In genomic region chr7:23000597-23001360, GRCh38 we compare ENCODE assay signal across 21 cellular contexts. TPM values are rescaled to one million over a fixed set of nuclear protein-coding genes. Genes with fewer than 3 reads are reported as not detected.
A peak's percentile ranks its signal among the peaks of the same experiment; 100 is the strongest.
DNase-seq lines count a peak whose midpoint lies in the region; ATAC-seq, FAIRE-seq and TF ChIP-seq lines count a peak whose summit lies in the region.
"Had no signal": no experiment of that assay in that cellular context is flagged by ENCODE, and none has a peak within 500 bp of the region (broad histone marks: within the 10 kb centered on the region; RNA-seq: fewer than 3 reads in every experiment).

No MANE protein-coding gene starts in this region.

- peaks cover 60% of the 10 kb centered on the region for H3K4me1 Mint-ChIP-seq in T-helper 2 cell treated with Interferon-gamma antibody and Interleukin-4, amounts not matched to agents 5 μg/mL and 100 μg/mL, for 36 hours (ENCODE audit: low read depth)
- H3K4me1 Mint-ChIP-seq in glutamatergic neuron (ENCODE audit: low read depth, unreplicated experiment) (peaks cover 50% of the 10 kb centered on the region), Caco-2 (ENCODE audit: low read depth, unreplicated experiment) (no peaks in the 10 kb centered on the region)
- H3K4me1 Mint-ChIP-seq: neural progenitor cell had no signal

- no peak overlapping the region for H2AFZ ChIP-seq in MM.1S (ENCODE audit: low read length)
- H2AFZ ChIP-seq: neural progenitor cell had no signal

- H3K4me2 ChIP-seq in MM.1S (ENCODE audit: low read depth, low read length) = peak overlapping the region; percentile 69
- H3K4me2 ChIP-seq: A549, neural progenitor cell had no signal

- peak overlapping the region; percentile 61 for H3K4me3 Mint-ChIP-seq in T-helper 2 cell treated with Interferon-gamma antibody and Interleukin-4, amounts not matched to agents 5 μg/mL and 100 μg/mL, for 36 hours
- H3K4me3 Mint-ChIP-seq in glutamatergic neuron (ENCODE audit: unreplicated experiment) (peak overlapping the region; percentile 67), Caco-2 (ENCODE audit: unreplicated experiment) (no peak overlapping the region)
- H3K4me3 Mint-ChIP-seq: activated naive CD8-positive, alpha-beta T cell treated with anti-CD3 and anti-CD28 coated beads for 36 hours; neural progenitor cell had no signal

- H3K9me2 ChIP-seq in MM.1S (replicated peaks; ENCODE audit: insufficient read depth, low read length) = no peaks in the 10 kb centered on the region

- peak; percentile 70 for FAIRE-seq in GM12891 (lab: Jason Lieb, UNC)
- FAIRE-seq: A549, HepG2 had no signal

- TF ChIP-seq CTCF in MM.1S (IDR thresholded peaks at IDR 0.05; ENCODE audit: low read length) (no peak), glutamatergic neuron (IDR thresholded peaks at IDR 0.05; ENCODE audit: partially characterized antibody, unreplicated experiment) (no peak), Caco-2 (IDR thresholded peaks at IDR 0.05; ENCODE audit: insufficient read depth in 1 of 2, low read depth in 1 of 2, low read length in 1 of 2, severe bottlenecking in 1 of 2, unreplicated experiment in 1 of 2) (no peak), testis (IDR thresholded peaks at IDR 0.05) (no peak)

- H3K9me3 ChIP-seq in MM.1S (replicated peaks; ENCODE audit: insufficient read depth, low read length) = no peaks in the 10 kb centered on the region
- H3K9me3 ChIP-seq in Caco-2 = no peaks in the 10 kb centered on the region
- no peaks in the 10 kb centered on the region for H3K9me3 ChIP-seq in testis
- H3K9me3 ChIP-seq: A549, BE2C, prostate gland, upper lobe of right lung had no signal

- H3K79me2 ChIP-seq in MM.1S (ENCODE audit: low read length) = peaks cover 89% of the 10 kb centered on the region

- H3K27ac ChIP-seq in MM.1S (ENCODE audit: low read length) (peak overlapping the region; percentile 50; the same call in 1 of the 2 replicates), testis (no peak overlapping the region)
- H3K27ac ChIP-seq: A549, epithelial cell of prostate, neural progenitor cell, prostate gland, upper lobe of right lung had no signal

- intact Hi-C loops in Caco-2 (cut with micrococcal nuclease; ENCODE audit: unreplicated experiment) (no loop called here), testis (cut with DNase I; ENCODE audit: low total_unique reads) (no loop called here)

- peak overlapping the region; percentile 26; the same call in 1 of the 2 replicates for H3K4me3 ChIP-seq in MM.1S (ENCODE audit: low read length)
- no peak overlapping the region for H3K4me3 ChIP-seq in Caco-2 (ENCODE audit: low read depth, low read length)
- H3K4me3 ChIP-seq in testis = no peak overlapping the region
- H3K4me3 ChIP-seq: A549, neural progenitor cell, prostate gland, upper lobe of right lung had no signal

- H4K20me1 ChIP-seq in MM.1S (ENCODE audit: insufficient read depth, low read length) = no peaks in the 10 kb centered on the region

- H3F3A ChIP-seq in MM.1S (ENCODE audit: insufficient read depth, low read length) = peaks cover 24% of the 10 kb centered on the region

- BruUV-seq in Caco-2 (replicated peaks; lab: Mats Ljungman, UMichigan) = no TSS peak

- H3K27me3 Mint-ChIP-seq in T-helper 2 cell treated with Interferon-gamma antibody and Interleukin-4, amounts not matched to agents 5 μg/mL and 100 μg/mL, for 36 hours (ENCODE audit: low read depth) = no peaks in the 10 kb centered on the region
- H3K27me3 Mint-ChIP-seq in glutamatergic neuron (ENCODE audit: unreplicated experiment) (peaks cover 3% of the 10 kb centered on the region), Caco-2 (ENCODE audit: insufficient read depth, unreplicated experiment) (no peaks in the 10 kb centered on the region)
- H3K27me3 Mint-ChIP-seq: activated naive CD8-positive, alpha-beta T cell treated with anti-CD3 and anti-CD28 coated beads for 36 hours had no signal

- H3K27me3 ChIP-seq in MM.1S (replicated peaks; ENCODE audit: insufficient read depth, low read length) = no peaks in the 10 kb centered on the region
- no peaks in the 10 kb centered on the region for H3K27me3 ChIP-seq in Caco-2 (replicated peaks; ENCODE audit: control insufficient read depth, insufficient read depth, low read length)
- H3K27me3 ChIP-seq in testis = no peaks in the 10 kb centered on the region
- H3K27me3 ChIP-seq: neural progenitor cell, upper lobe of right lung had no signal

- TF ChIP-seq POLR2A in GM12891 (IDR thresholded peaks at IDR 0.05; ENCODE audit: low read depth, low read length) = no peak
- TF ChIP-seq POLR2A in testis (IDR thresholded peaks at IDR 0.05) = no peak

- H3K9ac ChIP-seq in MM.1S (ENCODE audit: low read length) = no peak overlapping the region
- H3K9ac ChIP-seq: neural progenitor cell had no signal

- no peak for DNase-seq in T-helper 2 cell treated with Interferon-gamma antibody and Interleukin-4, amounts not matched to agents 5 μg/mL and 100 μg/mL, for 36 hours (ENCODE audit: low spot score)
- DNase-seq in T-helper 2 cell (no peak), GM12891 (ENCODE audit: insufficient read length, low spot score) (no peak), MM.1S (no peak), glutamatergic neuron (no peak), Caco-2 (no peak), testis (no peak)
- DNase-seq: activated naive CD8-positive, alpha-beta T cell treated with anti-CD3 and anti-CD28 coated beads for 36 hours; BE2C; cerebellar nuclear complex; foreskin melanocyte; hippocampal formation; NCI-H510A treated with DMSO at 0.1 percent for 48 hours; T-helper 9 cell; upper lobe of right lung had no signal

- no peaks in the 10 kb centered on the region for H3K9me3 Mint-ChIP-seq in T-helper 2 cell treated with Interferon-gamma antibody and Interleukin-4, amounts not matched to agents 5 μg/mL and 100 μg/mL, for 36 hours
- H3K9me3 Mint-ChIP-seq in glutamatergic neuron (ENCODE audit: unreplicated experiment) = peaks cover 2% of the 10 kb centered on the region
- no peaks in the 10 kb centered on the region for H3K9me3 Mint-ChIP-seq in Caco-2 (ENCODE audit: unreplicated experiment)
- H3K9me3 Mint-ChIP-seq: activated naive CD8-positive, alpha-beta T cell treated with anti-CD3 and anti-CD28 coated beads for 36 hours; neural progenitor cell had no signal

- H3K4me1 ChIP-seq in MM.1S (ENCODE audit: low read length) (peaks cover 44% of the 10 kb centered on the region), Caco-2 (no peaks in the 10 kb centered on the region), testis (no peaks in the 10 kb centered on the region)
- H3K4me1 ChIP-seq: A549, BE2C, prostate gland had no signal

- H3K36me3 ChIP-seq in MM.1S (replicated peaks; ENCODE audit: insufficient read depth, low read length) (0 out of 2 replicates have a peak, but pooled peaks cover 2% of the 10 kb centered on the region), Caco-2 (ENCODE audit: control insufficient read depth, insufficient read depth, low read length) (no peaks in the 10 kb centered on the region), testis (ENCODE audit: low read depth, missing control alignments) (no peaks in the 10 kb centered on the region)
- H3K36me3 ChIP-seq: BE2C, neural progenitor cell, prostate gland, upper lobe of right lung had no signal

- peak overlapping the region; percentile 78 for H3K27ac Mint-ChIP-seq in T-helper 2 cell treated with Interferon-gamma antibody and Interleukin-4, amounts not matched to agents 5 μg/mL and 100 μg/mL, for 36 hours
- H3K27ac Mint-ChIP-seq in glutamatergic neuron (ENCODE audit: unreplicated experiment) (peak overlapping the region; percentile 83), Caco-2 (ENCODE audit: unreplicated experiment) (no peak overlapping the region)
- H3K27ac Mint-ChIP-seq: activated naive CD8-positive, alpha-beta T cell treated with anti-CD3 and anti-CD28 coated beads for 36 hours; neural progenitor cell had no signal

- no peak for ATAC-seq in HG02938 (IDR thresholded peaks at IDR 0.05; ENCODE audit: unreplicated experiment)
- ATAC-seq: A549, HepG2, upper lobe of right lung had no signal

- H3K36me3 Mint-ChIP-seq in T-helper 2 cell treated with Interferon-gamma antibody and Interleukin-4, amounts not matched to agents 5 μg/mL and 100 μg/mL, for 36 hours (ENCODE audit: low read depth) = peaks cover 23% of the 10 kb centered on the region
- no peaks in the 10 kb centered on the region for H3K36me3 Mint-ChIP-seq in glutamatergic neuron (ENCODE audit: unreplicated experiment)
- no peaks in the 10 kb centered on the region for H3K36me3 Mint-ChIP-seq in Caco-2 (ENCODE audit: insufficient read depth, unreplicated experiment)
- H3K36me3 Mint-ChIP-seq: neural progenitor cell had no signal

- WGBS in testis, 2 donors = 79 to 84% methylated on average over 4 of the region's 4 CpGs

- POLR2A ChIA-PET in Caco-2 (lab: Charles Lee) = no interaction called here

- CTCF ChIA-PET in Caco-2 (lab: Charles Lee) = no interaction called here

TF ChIP-seq in GM12891, 5 proteins besides CTCF, POLR2A, EP300 and RAD21:
- no peak for TF ChIP-seq POLR2AphosphoS5 (IDR thresholded peaks at IDR 0.05; ENCODE audit: low read depth, low read length)
- TF ChIP-seq PAX5 (IDR thresholded peaks at IDR 0.05; ENCODE audit: insufficient read depth, low read length, severe bottlenecking) = no peak
- TF ChIP-seq SPI1 (IDR thresholded peaks at IDR 0.05; ENCODE audit: low read depth, low read length) = no peak
- TF ChIP-seq TAF1 (IDR thresholded peaks at IDR 0.05; ENCODE audit: low read depth, low read length) = no peak
- TF ChIP-seq POU2F2 (IDR thresholded peaks at IDR 0.05; ENCODE audit: low read depth, low read length) = no peak

RNA-seq across cellular contexts. Expression of gene HYCC1, which starts 13.2 kb away (rescaled TPM):
- polyA plus RNA-seq in GM12891 (2012; ENCODE audit: low read depth, missing spikeins) = 11.9 TPM
- total RNA-seq in glutamatergic neuron (ENCODE audit: unreplicated experiment) (131 TPM), Caco-2 (2022) (43.4 and 46.2 TPM in 2 replicates), testis (10 to 100 TPM; 19.3 to 22.0 TPM)
- polyA plus RNA-seq in testis (ENCODE audit: insufficient read depth, low read depth, low replicate concordance) = 43.6 TPM
